Comparison of ENCODE assay signal across 7 cellular contexts in the genomic region with DNA sequence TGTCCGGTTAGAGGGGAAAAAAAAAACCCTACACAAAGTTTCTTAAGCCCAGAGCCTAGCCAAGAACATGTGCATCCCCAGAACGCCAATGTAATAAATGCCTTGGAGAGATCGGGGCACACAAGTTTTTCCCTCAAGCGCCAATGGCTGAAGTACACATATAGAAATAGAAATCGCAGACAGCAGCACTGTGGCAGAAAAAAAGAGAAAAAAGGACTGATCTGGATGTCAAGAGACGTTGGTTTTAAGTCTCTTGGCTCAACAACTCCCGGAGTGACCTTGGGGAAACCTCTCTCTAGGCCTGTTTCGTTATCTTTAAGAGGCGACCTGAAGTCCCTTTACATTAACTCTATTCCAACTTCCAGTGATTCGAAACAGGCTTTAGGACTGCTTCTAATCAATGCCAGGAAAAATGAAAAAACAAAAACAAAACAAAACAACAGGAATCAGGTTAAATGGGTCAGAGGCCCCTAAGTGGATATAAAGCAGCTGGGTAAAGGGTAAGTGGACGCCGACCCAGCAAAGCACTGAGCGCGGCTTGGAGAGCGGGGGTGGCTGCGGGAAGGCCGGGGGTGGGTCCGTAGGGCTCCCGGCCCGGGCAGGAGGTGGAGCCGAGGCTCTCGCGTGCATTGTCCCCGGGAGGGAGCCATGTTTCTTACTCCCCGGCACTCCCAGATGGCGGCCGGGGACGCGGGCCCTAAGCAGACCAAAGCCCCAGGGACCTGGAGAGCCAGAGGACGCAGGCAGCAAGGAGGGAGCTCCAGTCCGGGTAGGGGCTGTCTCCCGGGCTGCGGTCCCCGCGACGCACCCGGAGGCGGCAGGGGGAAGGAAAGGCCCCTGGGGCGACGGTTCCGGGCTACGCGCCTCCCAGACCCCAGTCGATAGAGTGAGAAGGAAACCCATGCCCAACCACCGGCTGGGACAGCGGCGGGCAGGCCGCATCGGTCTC. TPM values are rescaled to one million over a fixed set of nuclear protein-coding genes. Genes with fewer than 3 reads are reported as not detected.
DNase-seq lines count a peak whose midpoint lies in the region; ATAC-seq and TF ChIP-seq lines count a peak whose summit lies in the region.

No MANE protein-coding gene starts in this region.

- H3K79me2 ChIP-seq in KMS-11 (ENCODE audit: insufficient read depth, low read depth): peaks cover 57% of the 10 kb centered on the region

- peak overlapping the region; percentile 91 for H3K27ac ChIP-seq in KMS-11

- H4K20me1 ChIP-seq in KMS-11 (ENCODE audit: insufficient read depth): peaks cover 46% of the 10 kb centered on the region

- H3K4me1 ChIP-seq in KMS-11 (ENCODE audit: low read depth, poor library complexity, severe bottlenecking): peaks cover 38% of the 10 kb centered on the region

- H3K4me3 ChIP-seq in GM12865 (ENCODE audit: low read depth, low read length) (peak overlapping the region; percentile 77), KMS-11 (IDR thresholded peaks at IDR 0.05; ENCODE audit: insufficient read depth, low read depth, low read length) (no peak overlapping the region), choroid plexus epithelial cell (ENCODE audit: low read depth, low read length) (peak overlapping the region; percentile 98)

- H3K36me3 ChIP-seq in KMS-11 (ENCODE audit: insufficient read depth): no peaks in the 10 kb centered on the region; the same call in 1 of the 2 replicates

- DNase-seq in GM12865 (ENCODE audit: low read depth) (peak; percentile 84), choroid plexus epithelial cell (ENCODE audit: low read depth) (peak; percentile 84), left colon (peak; percentile 78 to 84)
- peak; percentile 26 for DNase-seq in activated CD4-positive, CD25-positive, alpha-beta regulatory T cell treated with anti-CD3 and anti-CD28 coated beads, Interleukin-2, amount 50 U/mL, for 16 hours (ENCODE audit: low read depth, low spot score)
- DNase-seq in stimulated activated CD4-positive, alpha-beta T cell treated with anti-CD3 and anti-CD28 coated beads, Interleukin-1b, Interleukin-23, amount 100 ng/mL, for 48 hours: peak; percentile 74

- H3K9ac ChIP-seq in KMS-11: peak overlapping the region; percentile 98

- peak overlapping the region; percentile 95 for H3K4me2 ChIP-seq in KMS-11

- peak; percentile 65 for ATAC-seq in GM21786 (IDR thresholded peaks at IDR 0.05; ENCODE audit: unreplicated experiment)
- peak; percentile 82 for ATAC-seq in left colon

- H3K27me3 ChIP-seq in KMS-11 (ENCODE audit: insufficient read depth, low read depth): no peaks in the 10 kb centered on the region

- no peak for TF ChIP-seq CTCF in GM12865 (IDR thresholded peaks at IDR 0.05; ENCODE audit: insufficient read depth, low read depth, low read length, missing control alignments)
- TF ChIP-seq CTCF in KMS-11 (conservative IDR thresholded peaks at IDR 0.05; ENCODE audit: low read depth, low read length): no peak
- TF ChIP-seq CTCF in choroid plexus epithelial cell (conservative IDR thresholded peaks at IDR 0.05; ENCODE audit: low read depth, low read length): no peak

- peak overlapping the region; percentile 58 for H2AFZ ChIP-seq in KMS-11 (ENCODE audit: low read depth)

- intact Hi-C loops in left colon (cut with DNase I, micrococcal nuclease): no loop called here

RNA-seq across cellular contexts. Expression of a gene that starts 0.8 kb away (rescaled TPM):
- 100 to 1,000 TPM in 1 of 2 donors, 10 to 100 TPM in 1; 98.2 to 119 TPM for total RNA-seq in left colon

RNA-seq across cellular contexts. Expression of a gene that starts 24.1 kb away (rescaled TPM):
- total RNA-seq in left colon: 10 to 100 TPM; 39.1 to 53.1 TPM

RNA-seq across cellular contexts. Expression of a gene that starts 50.3 kb away (rescaled TPM):
- 1 to 10 TPM in 1 of 2 donors, under 1 TPM in 1; 0.27 to 1.1 TPM for total RNA-seq in left colon

Comparison
In these comparisons a context has a peak if more than half of its experiments do, and no peak if none do; other contexts are left out.
1. DNase-seq: peak in every context shown above with its lines; median percentile 84 in GM12865; 84 in choroid plexus epithelial cell; 81 in left colon; 74 in stimulated activated CD4-positive, alpha-beta T cell treated with anti-CD3 and anti-CD28 coated beads, Interleukin-1b, Interleukin-23, amount 100 ng/mL, for 48 hours; 26 in activated CD4-positive, CD25-positive, alpha-beta regulatory T cell treated with anti-CD3 and anti-CD28 coated beads, Interleukin-2, amount 50 U/mL, for 16 hours.